7 cellular contexts compared by ENCODE assay signal in the genomic region with DNA sequence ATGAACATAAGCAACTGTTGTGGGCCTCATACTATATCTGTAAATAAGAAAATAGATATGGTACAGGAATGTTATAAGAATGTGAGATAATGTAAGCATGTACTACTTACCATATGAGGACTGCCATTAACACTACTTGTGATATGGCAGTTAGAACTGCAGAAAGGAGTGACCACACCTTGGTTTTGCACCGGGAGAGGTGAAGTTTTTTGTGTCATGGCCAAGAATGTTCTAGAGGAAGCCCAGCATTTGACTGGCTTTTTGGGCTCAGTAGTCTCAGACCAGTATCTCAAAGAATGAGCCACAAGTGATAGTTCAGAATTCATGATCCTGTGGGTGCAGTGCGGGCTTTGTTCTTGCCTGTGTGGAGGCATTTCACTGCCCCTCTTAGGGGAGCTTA.
"Had no signal": no experiment of that assay in that cellular context is flagged by ENCODE, and none has a peak within 500 bp of the region (broad histone marks: within the 10 kb centered on the region; RNA-seq: fewer than 3 reads in every experiment).

No MANE protein-coding gene starts in this region.

- H3K4me3 ChIP-seq: GM23248, K562 had no signal

- H3K9ac ChIP-seq: GM23248 had no signal

- H3K27ac ChIP-seq: GM23248 had no signal

- H2AFZ ChIP-seq: GM23248 had no signal

- DNase-seq: GM23248, GOT3, H9, HCEC 1CT, IMR-90, KG1 had no signal
